ENCODE assay signal across 21 cellular contexts in the genomic region with DNA sequence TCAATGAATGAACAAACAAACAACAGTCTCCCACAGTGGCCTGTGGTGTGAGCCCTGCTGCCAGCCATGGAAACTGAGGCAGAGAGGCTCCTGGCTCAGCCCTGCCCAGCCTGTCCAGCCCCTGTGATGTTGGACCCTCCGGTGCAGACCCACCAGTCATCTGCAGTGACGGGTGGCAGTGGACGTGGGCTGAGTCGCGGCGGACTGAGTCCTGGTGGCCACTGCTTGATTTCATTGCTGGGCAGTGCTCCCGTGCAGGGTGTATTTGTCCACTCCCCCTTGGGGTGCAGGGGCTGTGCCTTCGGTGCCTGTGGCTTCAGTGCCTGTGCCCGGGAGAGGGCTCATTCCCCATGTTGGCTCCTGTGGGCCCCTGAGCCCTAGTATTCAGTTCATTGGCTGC. TPM values are rescaled to one million over a fixed set of nuclear protein-coding genes. Genes with fewer than 3 reads are reported as not detected.
DNase-seq lines count a peak whose midpoint lies in the region; TF ChIP-seq lines count a peak whose summit lies in the region.
"Had no signal": no experiment of that assay in that cellular context is flagged by ENCODE, and none has a peak within 500 bp of the region (broad histone marks: within the 10 kb centered on the region; RNA-seq: fewer than 3 reads in every experiment).

No MANE protein-coding gene starts in this region.

- H3K27me3 ChIP-seq in neuronal stem cell (ENCODE audit: control insufficient read depth in 3 of 3, insufficient read depth in 3 of 3, low read depth in 1 of 3, low read length in 3 of 3) (peaks cover 0 to 13% (median 0%) of the 10 kb centered on the region in 3 experiments), tibial artery (peaks cover 0 to 70% of the 10 kb centered on the region in 2 donors)

- no peak overlapping the region for H2BK5ac ChIP-seq in neuronal stem cell (ENCODE audit: low read length)

- CTCF ChIA-PET in activated naive CD4-positive, alpha-beta T cell treated with anti-CD3 and anti-CD28 coated beads for 36 hours (lab: Charles Lee), result no interaction called here

- no peak overlapping the region for H4K8ac ChIP-seq in neuronal stem cell (ENCODE audit: low read depth, low read length)

- H3K9me3 ChIP-seq in neuronal stem cell (replicated peaks in 1 of 2; ENCODE audit: control insufficient read depth in 2 of 2, insufficient read depth in 1 of 2, low read depth in 1 of 2, low read length in 2 of 2) (peaks cover 0 to 2% of the 10 kb centered on the region in 2 donors), tibial artery (no peaks in the 10 kb centered on the region)

- no peak overlapping the region for H3K23ac ChIP-seq in neuronal stem cell (ENCODE audit: low read depth, low read length, poor library complexity)

- H3K4ac ChIP-seq in neuronal stem cell (ENCODE audit: low read length), result no peak overlapping the region

- H3K9ac ChIP-seq in neuronal stem cell (ENCODE audit: low read depth, low read length, poor library complexity), result no peak overlapping the region

- H4K91ac ChIP-seq in neuronal stem cell (ENCODE audit: low read depth, low read length, poor library complexity), result no peak overlapping the region

- H3K36me3 ChIP-seq in neuronal stem cell (replicated peaks in 1 of 2; ENCODE audit: control insufficient read depth in 2 of 2, insufficient read depth in 2 of 2, low read length in 2 of 2) (peaks cover 0 to 2% of the 10 kb centered on the region in 2 donors), tibial artery (no peaks in the 10 kb centered on the region)

- peak overlapping the region; percentile 49 for H2BK15ac ChIP-seq in neuronal stem cell (ENCODE audit: low read length)

- H2BK120ac ChIP-seq in neuronal stem cell (ENCODE audit: low read depth, low read length), result no peak overlapping the region

- H3K14ac ChIP-seq in neuronal stem cell (ENCODE audit: low read length), result no peak overlapping the region

- no peak overlapping the region for H3K18ac ChIP-seq in neuronal stem cell (ENCODE audit: low read length)

- no peak overlapping the region for H3K4me3 Mint-ChIP-seq in activated naive CD4-positive, alpha-beta T cell treated with anti-CD3 and anti-CD28 coated beads for 36 hours
- H3K4me3 Mint-ChIP-seq in mesothelial cell of epicardium, result no peak overlapping the region
- H3K4me3 Mint-ChIP-seq: CD14-positive monocyte, IgD-negative memory B cell had no signal

- TF ChIP-seq CTCF in tibial artery (IDR thresholded peaks at IDR 0.05), result no peak
- no peak for TF ChIP-seq CTCF in mesothelial cell of epicardium (IDR thresholded peaks at IDR 0.05; ENCODE audit: unreplicated experiment)

- H3K4me1 Mint-ChIP-seq in activated naive CD4-positive, alpha-beta T cell treated with anti-CD3 and anti-CD28 coated beads for 36 hours (ENCODE audit: low read depth), result no peaks in the 10 kb centered on the region
- H3K4me1 Mint-ChIP-seq in mesothelial cell of epicardium, result no peaks in the 10 kb centered on the region
- H3K4me1 Mint-ChIP-seq: CD14-positive monocyte, IgD-negative memory B cell had no signal

- H3K27ac Mint-ChIP-seq in activated naive CD4-positive, alpha-beta T cell treated with anti-CD3 and anti-CD28 coated beads for 36 hours, result no peak overlapping the region
- H3K27ac Mint-ChIP-seq in mesothelial cell of epicardium, result no peak overlapping the region
- H3K27ac Mint-ChIP-seq: CD14-positive monocyte, IgD-negative memory B cell had no signal

- H3K36me3 Mint-ChIP-seq in activated naive CD4-positive, alpha-beta T cell treated with anti-CD3 and anti-CD28 coated beads for 36 hours (ENCODE audit: low read depth), result no peaks in the 10 kb centered on the region
- H3K36me3 Mint-ChIP-seq in mesothelial cell of epicardium, result no peaks in the 10 kb centered on the region
- H3K36me3 Mint-ChIP-seq: CD14-positive monocyte had no signal

- no peaks in the 10 kb centered on the region for H3K9me3 Mint-ChIP-seq in activated naive CD4-positive, alpha-beta T cell treated with anti-CD3 and anti-CD28 coated beads for 36 hours
- peaks cover 8% of the 10 kb centered on the region for H3K9me3 Mint-ChIP-seq in mesothelial cell of epicardium
- H3K9me3 Mint-ChIP-seq: IgD-negative memory B cell had no signal

- H3K4me3 ChIP-seq in neuronal stem cell (ENCODE audit: low read length in 2 of 2), result no peak overlapping the region
- no peak overlapping the region for H3K4me3 ChIP-seq in tibial artery

- peak; percentile 28 for DNase-seq in activated CD4-positive, CD25-positive, alpha-beta regulatory T cell treated with anti-CD3 and anti-CD28 coated beads, Interleukin-2, amount 50 U/mL, for 72 hours
- no peak for DNase-seq in activated CD4-positive, CD25-positive, alpha-beta regulatory T cell (lab: John Stamatoyannopoulos, UW)
- peak; percentile 3 for DNase-seq in activated naive CD4-positive, alpha-beta T cell treated with anti-CD3 and anti-CD28 coated beads for 36 hours
- DNase-seq in activated naive CD4-positive, alpha-beta T cell (lab: John Stamatoyannopoulos, UW), result no peak
- DNase-seq in neuronal stem cell (ENCODE audit: low spot score) (no peak), tibial artery (peak; percentile 13 to 39), NCI-H226 (no peak), mesothelial cell of epicardium (ENCODE audit: low spot score in 2 of 2, unreplicated experiment in 2 of 2) (no peak)
- DNase-seq: DMS79 treated with DMSO at 0.1 percent for 48 hours, Karpas-422, NCI-H1417 treated with DMSO at 0.1 percent for 48 hours, NCI-H187 treated with DMSO at 0.1 percent for 48 hours, NCI-H2227 treated with DMSO at 0.1 percent for 48 hours, NCI-H524, NCI-H82, PC-3 had no signal

- WGBS in neuronal stem cell (ENCODE audit: extremely low coverage in 2 of 2, insufficient read length in 2 of 2, insufficient replicate concordance in 1 of 2), 2 donors, result no CpG with 5 or more reads among the region's 9 CpGs

- intact Hi-C loops in activated naive CD4-positive, alpha-beta T cell treated with anti-CD3 and anti-CD28 coated beads for 36 hours (cut with micrococcal nuclease), result no loop called here
- intact Hi-C loops in tibial artery (cut with DNase I; ENCODE audit: low total_unique reads), result no loop called here

- H3K4me2 ChIP-seq in neuronal stem cell (ENCODE audit: insufficient read depth, low read length, poor library complexity, severe bottlenecking), result no peak overlapping the region

- H3K79me1 ChIP-seq in neuronal stem cell (ENCODE audit: low read depth, low read length), result peaks cover 2% of the 10 kb centered on the region

- H3K4me1 ChIP-seq in neuronal stem cell (ENCODE audit: control insufficient read depth in 2 of 2, insufficient read depth in 1 of 2, low read depth in 1 of 2, low read length in 2 of 2), result peaks cover 0 to 7% of the 10 kb centered on the region in 2 donors
- H3K4me1 ChIP-seq in tibial artery, result no peaks in the 10 kb centered on the region

- H2AK5ac ChIP-seq in neuronal stem cell (ENCODE audit: low read depth, low read length), result peak overlapping the region; percentile 75

- H3K27me3 Mint-ChIP-seq in activated naive CD4-positive, alpha-beta T cell treated with anti-CD3 and anti-CD28 coated beads for 36 hours (ENCODE audit: low read depth), result peaks cover 5% of the 10 kb centered on the region
- peaks cover 18% of the 10 kb centered on the region for H3K27me3 Mint-ChIP-seq in mesothelial cell of epicardium (ENCODE audit: low read depth)

- H3K27ac ChIP-seq in neuronal stem cell (replicated peaks; ENCODE audit: low read length), result no peak overlapping the region
- H3K27ac ChIP-seq in tibial artery, result no peak overlapping the region
- H3K27ac ChIP-seq: 22Rv1 had no signal

- no peak overlapping the region for H2AFZ ChIP-seq in neuronal stem cell (ENCODE audit: low read length)

- peak overlapping the region; percentile 75 for H2BK12ac ChIP-seq in neuronal stem cell (ENCODE audit: low read length)

RNA-seq across cellular contexts. Expression of a gene that starts 31.9 kb away (rescaled TPM):
- not detected for total RNA-seq in activated naive CD4-positive, alpha-beta T cell treated with anti-CD3 and anti-CD28 coated beads for 36 hours
- not detected for polyA plus RNA-seq in neuronal stem cell (2013, experiment 1 of 2)
- not detected for polyA plus RNA-seq in neuronal stem cell (2013, experiment 2 of 2)
- total RNA-seq in mesothelial cell of epicardium, result not detected in 3 replicates
- total RNA-seq: H1, MCF 10A had no signal
- polyA plus RNA-seq: CD14-positive monocyte, H1, IgD-negative memory B cell had no signal

RNA-seq across cellular contexts. Expression of a gene that starts 51.1 kb away (rescaled TPM):
- not detected for total RNA-seq in activated naive CD4-positive, alpha-beta T cell treated with anti-CD3 and anti-CD28 coated beads for 36 hours
- polyA plus RNA-seq in neuronal stem cell (2013, experiment 1 of 2), result not detected
- under 0.01 TPM for polyA plus RNA-seq in neuronal stem cell (2013, experiment 2 of 2)
- total RNA-seq in mesothelial cell of epicardium, result 0.02 to 0.07 TPM (median 0.04 TPM) in 3 replicates
- total RNA-seq: H1 had no signal
- polyA plus RNA-seq: CD14-positive monocyte, H1, IgD-negative memory B cell had no signal

Comparison
In these comparisons a context has a peak if more than half of its experiments do, and no peak if none do; other contexts are left out.
1. DNase-seq: peak in activated CD4-positive, CD25-positive, alpha-beta regulatory T cell treated with anti-CD3 and anti-CD28 coated beads, Interleukin-2, amount 50 U/mL, for 72 hours (single experiment), activated naive CD4-positive, alpha-beta T cell treated with anti-CD3 and anti-CD28 coated beads for 36 hours (single experiment) and tibial artery (2 of 2); none in activated CD4-positive, CD25-positive, alpha-beta regulatory T cell (0 of 4), activated naive CD4-positive, alpha-beta T cell (0 of 4), neuronal stem cell (single experiment), NCI-H226 (single experiment) and mesothelial cell of epicardium (0 of 2).